Comparison of ENCODE assay signal across 28 cellular contexts in the genomic region with DNA sequence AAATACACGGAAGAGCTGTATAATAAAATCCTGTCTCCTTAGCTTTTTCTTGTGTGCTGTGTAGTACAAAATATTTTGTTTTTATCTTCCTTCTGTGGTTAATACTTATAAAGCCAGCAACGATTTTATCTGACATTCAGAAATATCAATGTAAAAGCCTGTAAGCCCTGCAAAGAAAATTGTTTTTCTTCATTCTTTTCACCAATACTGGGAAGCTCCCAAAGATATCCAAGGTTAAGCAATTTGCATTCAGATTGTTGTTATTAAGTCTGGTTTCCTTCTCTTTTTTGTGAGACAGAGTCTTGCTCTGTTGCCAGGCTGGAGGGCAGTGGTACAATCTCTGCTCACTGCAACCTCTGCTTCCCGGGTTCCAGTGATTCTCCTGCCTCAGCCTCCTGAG.
"Had no signal": no experiment of that assay in that cellular context is flagged by ENCODE, and none has a peak within 500 bp of the region (broad histone marks: within the 10 kb centered on the region; RNA-seq: fewer than 3 reads in every experiment).

No MANE protein-coding gene starts in this region.

- H3K4me3 Mint-ChIP-seq: naive thymus-derived CD4-positive, alpha-beta T cell; natural killer cell; nephron; neural progenitor cell; stimulated activated effector memory CD8-positive, alpha-beta T cell treated with anti-CD3 and anti-CD28 coated beads, Interleukin-12 subunit alpha, Interleukin-12 subunit beta, amount 100 ng/mL, for 72 hours; stimulated activated naive B cell treated with anti-CD40 and anti-IgM and Interleukin-4, amounts not matched to agents 10 μg/mL and 1 μg/mL and 100 μg/mL, for 72 hours; stimulated activated naive CD8-positive, alpha-beta T cell treated with anti-CD3 and anti-CD28 coated beads, Interleukin-15, Interleukin-2, amounts not matched to agents 100 ng/mL and 50 ng/mL, for 24 hours had no signal

- H3K9me3 Mint-ChIP-seq: naive thymus-derived CD4-positive, alpha-beta T cell; natural killer cell; nephron; neural progenitor cell; stimulated activated effector memory CD8-positive, alpha-beta T cell treated with anti-CD3 and anti-CD28 coated beads, Interleukin-12 subunit alpha, Interleukin-12 subunit beta, amount 100 ng/mL, for 72 hours; stimulated activated naive B cell treated with anti-CD40 and anti-IgM and Interleukin-4, amounts not matched to agents 10 μg/mL and 1 μg/mL and 100 μg/mL, for 72 hours; stimulated activated naive CD8-positive, alpha-beta T cell treated with anti-CD3 and anti-CD28 coated beads, Interleukin-15, Interleukin-2, amounts not matched to agents 100 ng/mL and 50 ng/mL, for 24 hours had no signal

- H3K27me3 ChIP-seq: neural progenitor cell, ovary, right lobe of liver, sigmoid colon, stomach, thyroid gland, tibial nerve, upper lobe of left lung, vagina had no signal

- H3K27me3 Mint-ChIP-seq: naive thymus-derived CD4-positive, alpha-beta T cell; progenitor cell of endocrine pancreas; stimulated activated naive B cell treated with anti-CD40 and anti-IgM and Interleukin-4, amounts not matched to agents 10 μg/mL and 1 μg/mL and 100 μg/mL, for 72 hours; stimulated activated naive CD8-positive, alpha-beta T cell treated with anti-CD3 and anti-CD28 coated beads, Interleukin-15, Interleukin-2, amounts not matched to agents 100 ng/mL and 50 ng/mL, for 24 hours had no signal

- H3K36me3 ChIP-seq: neural progenitor cell, ovary, right lobe of liver, sigmoid colon, thoracic aorta, thyroid gland, upper lobe of left lung, vagina had no signal

- H3K4me1 ChIP-seq: neural progenitor cell, parathyroid adenoma, psoas muscle, right lobe of liver, sigmoid colon, stomach, tibial nerve, upper lobe of left lung, vagina had no signal

- H3K4me3 ChIP-seq: neural progenitor cell, ovary, psoas muscle, right lobe of liver, sigmoid colon, stomach, thoracic aorta, thyroid gland, tibial nerve, upper lobe of left lung, vagina had no signal

- DNase-seq: naive thymus-derived CD4-positive, alpha-beta T cell; natural killer cell; occipital lobe; ovary; posterior cingulate gyrus; psoas muscle; right cardiac atrium; right lobe of liver; small intestine; stimulated activated CD4-positive, alpha-beta T cell treated with anti-CD3 and anti-CD28 coated beads, Interleukin-15, amount 100 ng/mL, for 24 hours; stimulated activated CD4-positive, alpha-beta T cell treated with anti-CD3 and anti-CD28 coated beads, Interleukin-2, amount 100 ng/mL, for 24 hours; stimulated activated CD4-positive, alpha-beta T cell treated with anti-CD3 and anti-CD28 coated beads, Interleukin-2, amount 100 ng/mL, for 48 hours; stimulated activated CD4-positive, alpha-beta T cell treated with anti-CD3 and anti-CD28 coated beads, Interleukin-4, amount 100 ng/mL, for 24 hours; stimulated activated naive B cell treated with anti-CD40 and anti-IgM and Interleukin-4, amounts not matched to agents 10 μg/mL and 1 μg/mL and 100 μg/mL, for 72 hours; stimulated activated naive CD4-positive, alpha-beta T cell treated with Interleukin-2 at 50 U/mL for 16 hours; stomach; upper lobe of left lung had no signal

- H3K4me1 Mint-ChIP-seq: naive thymus-derived CD4-positive, alpha-beta T cell; natural killer cell; nephron; neural progenitor cell; stimulated activated effector memory CD8-positive, alpha-beta T cell treated with anti-CD3 and anti-CD28 coated beads, Interleukin-12 subunit alpha, Interleukin-12 subunit beta, amount 100 ng/mL, for 72 hours; stimulated activated naive B cell treated with anti-CD40 and anti-IgM and Interleukin-4, amounts not matched to agents 10 μg/mL and 1 μg/mL and 100 μg/mL, for 72 hours had no signal

- H3K27ac Mint-ChIP-seq: naive thymus-derived CD4-positive, alpha-beta T cell; natural killer cell; nephron; neural progenitor cell; progenitor cell of endocrine pancreas; stimulated activated effector memory CD8-positive, alpha-beta T cell treated with anti-CD3 and anti-CD28 coated beads, Interleukin-12 subunit alpha, Interleukin-12 subunit beta, amount 100 ng/mL, for 72 hours; stimulated activated naive B cell treated with anti-CD40 and anti-IgM and Interleukin-4, amounts not matched to agents 10 μg/mL and 1 μg/mL and 100 μg/mL, for 72 hours; stimulated activated naive CD8-positive, alpha-beta T cell treated with anti-CD3 and anti-CD28 coated beads, Interleukin-15, Interleukin-2, amounts not matched to agents 100 ng/mL and 50 ng/mL, for 24 hours had no signal

- H3K27ac ChIP-seq: neural progenitor cell, ovary, parathyroid adenoma, psoas muscle, right lobe of liver, sigmoid colon, stomach, thoracic aorta, tibial nerve, upper lobe of left lung, vagina had no signal

- H3K36me3 Mint-ChIP-seq: naive thymus-derived CD4-positive, alpha-beta T cell; natural killer cell; stimulated activated effector memory CD8-positive, alpha-beta T cell treated with anti-CD3 and anti-CD28 coated beads, Interleukin-12 subunit alpha, Interleukin-12 subunit beta, amount 100 ng/mL, for 72 hours; stimulated activated naive B cell treated with anti-CD40 and anti-IgM and Interleukin-4, amounts not matched to agents 10 μg/mL and 1 μg/mL and 100 μg/mL, for 72 hours had no signal

- H3K9me3 ChIP-seq: ovary, psoas muscle, right lobe of liver, sigmoid colon, stomach, thoracic aorta, thyroid gland, tibial nerve, upper lobe of left lung, vagina had no signal
